Comparison of ENCODE assay signal across 14 cellular contexts in genomic region chr6:161586866-161587265, GRCh38.
A peak's percentile ranks its signal among the peaks of the same experiment; 100 is the strongest.
DNase-seq lines count a peak whose midpoint lies in the region; ATAC-seq, FAIRE-seq and TF ChIP-seq lines count a peak whose summit lies in the region.
"Had no signal": no experiment of that assay in that cellular context is flagged by ENCODE, and none has a peak within 500 bp of the region (broad histone marks: within the 10 kb centered on the region; RNA-seq: fewer than 3 reads in every experiment).

No MANE protein-coding gene starts in this region.

- peak; percentile 88 for FAIRE-seq in D721Med (lab: Jason Lieb, UNC)
- peak; percentile 97 for FAIRE-seq in TTC549 (lab: Jason Lieb, UNC)
- FAIRE-seq: HepG2, HTR-8/SVneo had no signal

- DNase-seq in D721Med (ENCODE audit: insufficient read length, low spot score) (peak; percentile 33), NCI-H146 (lab: John Stamatoyannopoulos, UW) (peak; percentile 88), NCI-H748 treated with DMSO at 0.1 percent for 48 hours (lab: John Stamatoyannopoulos, UW) (peak; percentile 36), amygdala (lab: John Stamatoyannopoulos, UW) (no peak), DMS79 treated with DMSO at 0.1 percent for 48 hours (lab: John Stamatoyannopoulos, UW) (no peak)
- DNase-seq: CD8-positive, alpha-beta T cell; COR-L47; GF-D8; HCEC 1CT had no signal

- no peak for TF ChIP-seq CTCF in D721Med (IDR thresholded peaks at IDR 0.05; ENCODE audit: insufficient read depth, missing control alignments)

- no peak for ATAC-seq in HG02973 (IDR thresholded peaks at IDR 0.05; ENCODE audit: unreplicated experiment)
- no peak for ATAC-seq in GM19397 (IDR thresholded peaks at IDR 0.05; ENCODE audit: unreplicated experiment)
- ATAC-seq: CD8-positive, alpha-beta T cell; HepG2 had no signal

Comparison
In these comparisons a context has a peak if more than half of its experiments do, and no peak if none do; other contexts are left out.
1. DNase-seq: peak in D721Med (single experiment), NCI-H146 (single experiment) and NCI-H748 treated with DMSO at 0.1 percent for 48 hours (single experiment); none in amygdala (0 of 56) and DMS79 treated with DMSO at 0.1 percent for 48 hours (single experiment).